ENCODE assay signal across 14 cellular contexts in genomic region chr1:93450331-93450730, GRCh38. TPM values are rescaled to one million over a fixed set of nuclear protein-coding genes. Genes with fewer than 3 reads are reported as not detected.
A peak's percentile ranks its signal among the peaks of the same experiment; 100 is the strongest.
DNase-seq lines count a peak whose midpoint lies in the region; ATAC-seq and TF ChIP-seq lines count a peak whose summit lies in the region.
"Had no signal": no experiment of that assay in that cellular context is flagged by ENCODE, and none has a peak within 500 bp of the region (broad histone marks: within the 10 kb centered on the region; RNA-seq: fewer than 3 reads in every experiment).

No MANE protein-coding gene starts in this region.

- H3K4me1 ChIP-seq in breast epithelium = no peaks in the 10 kb centered on the region
- H3K4me1 ChIP-seq: parathyroid adenoma had no signal

- peak overlapping the region; percentile 6 for H3K4me3 Mint-ChIP-seq in MCF 10A (ENCODE audit: unreplicated experiment)
- peak overlapping the region; percentile 82 for H3K4me3 Mint-ChIP-seq in type B pancreatic cell

- no peak for TF ChIP-seq CTCF in MCF 10A (IDR thresholded peaks at IDR 0.05; ENCODE audit: unreplicated experiment)
- no peak for TF ChIP-seq CTCF in breast epithelium (IDR thresholded peaks at IDR 0.05)
- no peak for TF ChIP-seq CTCF in fibroblast of pulmonary artery (IDR thresholded peaks at IDR 0.05; ENCODE audit: low read length, missing control alignments)
- TF ChIP-seq CTCF in type B pancreatic cell (conservative IDR thresholded peaks at IDR 0.05) = no peak

- no peaks in the 10 kb centered on the region for H3K9me3 Mint-ChIP-seq in MCF 10A (ENCODE audit: unreplicated experiment)
- H3K9me3 Mint-ChIP-seq in type B pancreatic cell = no peaks in the 10 kb centered on the region

- POLR2A ChIA-PET in MCF 10A (lab: Yijun Ruan, JAX) = interaction anchor here (1.0 to 1.4 kb wide), 3 partner anchors 103 to 396 kb away, joined by 4 to 5 read pairs (median 5); no protein-coding TSS in a partner anchor

- H3K27me3 Mint-ChIP-seq in MCF 10A (ENCODE audit: insufficient read depth, unreplicated experiment) = no peaks in the 10 kb centered on the region
- H3K27me3 Mint-ChIP-seq in type B pancreatic cell = no peaks in the 10 kb centered on the region

- H3K27ac ChIP-seq in breast epithelium = peak overlapping the region in 1 of 2 donors; percentile 2
- H3K27ac ChIP-seq in SK-N-MC = peak overlapping the region; percentile 14; the same call in 1 of the 2 replicates
- H3K27ac ChIP-seq: parathyroid adenoma had no signal

- H3K9me3 ChIP-seq in breast epithelium (no peaks in the 10 kb centered on the region), SK-N-MC (ENCODE audit: low read depth, low read length) (no peaks in the 10 kb centered on the region)

- H3K4me1 Mint-ChIP-seq in MCF 10A (ENCODE audit: insufficient read depth, unreplicated experiment) (peaks cover 38% of the 10 kb centered on the region), type B pancreatic cell (ENCODE audit: unreplicated experiment) (peaks cover 32% of the 10 kb centered on the region)

- H3K9ac ChIP-seq in SK-N-MC (ENCODE audit: insufficient read length) = peak overlapping the region; percentile 86
- H3K9ac ChIP-seq: parathyroid adenoma had no signal

- DNase-seq in MCF 10A (ENCODE audit: unreplicated experiment) (no peak), breast epithelium (ENCODE audit: low spot score in 2 of 2) (no peak), SK-N-MC (ENCODE audit: low read depth, low spot score) (no peak), fibroblast of pulmonary artery (ENCODE audit: low read depth) (no peak), type B pancreatic cell (ENCODE audit: extremely low spot score, unreplicated experiment) (no peak), NCI-H2227 treated with DMSO at 0.1 percent for 48 hours (lab: John Stamatoyannopoulos, UW) (no peak)
- DNase-seq in activated CD4-positive, alpha-beta T cell treated with anti-CD3 and anti-CD28 coated beads, Interleukin-2, amount 50 U/mL, for 48 hours = no peak
- DNase-seq: activated CD8-positive, alpha-beta memory T cell treated with anti-CD3 and anti-CD28 coated beads, Interleukin-2, amount 50 U/mL, for 4 hours; hippocampal formation had no signal

- H3K36me3 ChIP-seq in breast epithelium (no peaks in the 10 kb centered on the region), SK-N-MC (ENCODE audit: insufficient read depth, low read length) (0 out of 2 replicates have a peak, but pooled peaks cover 3% of the 10 kb centered on the region)

- H3K4me3 ChIP-seq in breast epithelium (no peak overlapping the region), SK-N-MC (peak overlapping the region; percentile 97), fibroblast of pulmonary artery (replicated peaks; ENCODE audit: low read depth, low read length) (peak overlapping the region; percentile 88)
- H3K4me3 ChIP-seq: lung had no signal

- no peak for ATAC-seq in HG02798 (IDR thresholded peaks at IDR 0.05; ENCODE audit: poor library complexity, unreplicated experiment)
- ATAC-seq: activated CD4-positive, CD25-positive, alpha-beta regulatory T cell treated with anti-CD3 and anti-CD28 coated beads, Interleukin-2, amount 50 U/mL, for 24 hours had no signal

- H3K27me3 ChIP-seq in breast epithelium = no peaks in the 10 kb centered on the region

- H3K27ac Mint-ChIP-seq in MCF 10A (ENCODE audit: low read depth, unreplicated experiment) = peak overlapping the region; percentile 25
- peak overlapping the region; percentile 34 for H3K27ac Mint-ChIP-seq in type B pancreatic cell
- H3K27ac Mint-ChIP-seq: activated naive CD8-positive, alpha-beta T cell had no signal

- BruUV-seq in MCF 10A (replicated peaks; lab: Mats Ljungman, UMichigan) = no TSS peak

- intact Hi-C loops in MCF 10A (cut with micrococcal nuclease) (no loop called here), breast epithelium (cut with DNase I; ENCODE audit: low total_unique reads) (no loop called here)

- TF ChIP-seq POLR2A in breast epithelium (IDR thresholded peaks at IDR 0.05) = no peak

- H3K36me3 Mint-ChIP-seq in MCF 10A (ENCODE audit: insufficient read depth, unreplicated experiment) = peaks cover 7% of the 10 kb centered on the region
- peaks cover 6% of the 10 kb centered on the region for H3K36me3 Mint-ChIP-seq in type B pancreatic cell
- H3K36me3 Mint-ChIP-seq: activated naive CD8-positive, alpha-beta T cell had no signal

- CTCF ChIA-PET in MCF 10A (lab: Yijun Ruan, JAX) = no interaction called here

RNA-seq across cellular contexts. Expression of gene FNBP1L, which starts 2.4 kb away (rescaled TPM):
- total RNA-seq in MCF 10A (2022) (30.7 and 31.8 TPM in 2 replicates), breast epithelium (100 to 1,000 TPM in 1 of 3 donors, 10 to 100 TPM in 2; 33.1 to 117 (median 63.6) TPM), type B pancreatic cell (ENCODE audit: low replicate concordance) (74.7 and 119 TPM in 2 replicates)

Comparison
In these comparisons a context has a peak if more than half of its experiments do, and no peak if none do; other contexts are left out.
1. H3K4me3 ChIP-seq: peak in SK-N-MC (single experiment) and fibroblast of pulmonary artery (single experiment); none in breast epithelium (0 of 3).